In genomic region chr20:40741507-40742106, GRCh38 we compare ENCODE assay signal across 8 cellular contexts. TPM values are rescaled to one million over a fixed set of nuclear protein-coding genes. Genes with fewer than 3 reads are reported as not detected.
DNase-seq lines count a peak whose midpoint lies in the region; ATAC-seq, FAIRE-seq and TF ChIP-seq lines count a peak whose summit lies in the region.

No MANE protein-coding gene starts in this region.

- TF ChIP-seq CTCF in Calu3 (IDR thresholded peaks at IDR 0.05; ENCODE audit: unreplicated experiment) = peak; percentile 65
- peak; percentile 34; the same call in 1 of the 2 replicates for TF ChIP-seq CTCF in HEK293 (tag by site-specific recombination; IDR thresholded peaks at IDR 0.05)
- TF ChIP-seq CTCF in MCF 10A (IDR thresholded peaks at IDR 0.05; ENCODE audit: unreplicated experiment) = peak; percentile 67
- peak; percentile 83 for TF ChIP-seq CTCF in HepG2 (CRISPR knock-in tag; IDR thresholded peaks at IDR 0.05)
- peak in 2 of 3 experiments; percentile 11 to 45 for TF ChIP-seq CTCF in testis (IDR thresholded peaks at IDR 0.05)

- H3K4me3 ChIP-seq in HEK293 (ENCODE audit: low read depth, low read length) = no peak overlapping the region
- H3K4me3 ChIP-seq in HepG2 (replicated peaks in 1 of 3; ENCODE audit: insufficient read depth in 1 of 3, low read depth in 2 of 3, low read length in 3 of 3) = no peak overlapping the region
- H3K4me3 ChIP-seq in testis = no peak overlapping the region

- in situ Hi-C loops in HepG2 (cut with HindIII; ENCODE audit: extremely low pct_ligation_motif_present, low pct_unique_long_range_greater_than_20kb) = loop anchor here (5.0 kb wide), 1 partner anchor 201 kb away; no protein-coding TSS in a partner anchor

- peaks cover 3 to 32% of the 10 kb centered on the region in 2 experiments; a peak in 3 of 5 replicates for H3K27me3 ChIP-seq in HepG2 (ENCODE audit: control insufficient read depth in 1 of 2, insufficient read depth in 2 of 2, low read length in 2 of 2)
- no peaks in the 10 kb centered on the region for H3K27me3 ChIP-seq in testis

- H3K4me1 Mint-ChIP-seq in Calu3 (ENCODE audit: low read depth, unreplicated experiment) = no peaks in the 10 kb centered on the region
- H3K4me1 Mint-ChIP-seq in MCF 10A (ENCODE audit: insufficient read depth, unreplicated experiment) = no peaks in the 10 kb centered on the region

- BruUV-seq in Calu3 (replicated peaks; lab: Mats Ljungman, UMichigan) (no TSS peak), MCF 10A (replicated peaks; lab: Mats Ljungman, UMichigan) (no TSS peak), HepG2 (replicated peaks; lab: Mats Ljungman, UMichigan) (no TSS peak)

- FAIRE-seq in HepG2 (lab: Jason Lieb, UNC) = peak; percentile 54

- peak; percentile 86 for ATAC-seq in HepG2

- H3K27me3 Mint-ChIP-seq in Calu3 (ENCODE audit: unreplicated experiment) = peaks cover 100% of the 10 kb centered on the region
- peaks cover 14% of the 10 kb centered on the region for H3K27me3 Mint-ChIP-seq in MCF 10A (ENCODE audit: insufficient read depth, unreplicated experiment)

- DNase-seq in Calu3 = peak; percentile 73
- peak; percentile 43 for DNase-seq in RPMI7951 (ENCODE audit: low read depth)
- peak; percentile 69 for DNase-seq in MCF 10A (ENCODE audit: unreplicated experiment)
- DNase-seq in HepG2 (ENCODE audit: low spot score) = peak; percentile 57
- peak; percentile 73 for DNase-seq in testis
- no peak for DNase-seq in NCI-H128 (lab: John Stamatoyannopoulos, UW; ENCODE audit: unreplicated experiment)
- DNase-seq in NCI-H2081 treated with DMSO at 0.1 percent for 48 hours (lab: John Stamatoyannopoulos, UW) = no peak

- TF ChIP-seq POLR2A in HepG2 (IDR thresholded peaks at IDR 0.05; ENCODE audit: insufficient read depth in 1 of 2, low read depth in 2 of 2, low read length in 2 of 2) (no peak), testis (IDR thresholded peaks at IDR 0.05) (no peak)

- no peak overlapping the region for H2AFZ ChIP-seq in HepG2 (ENCODE audit: low read length)

- H3K36me3 Mint-ChIP-seq in Calu3 (ENCODE audit: insufficient read depth, unreplicated experiment) = no peaks in the 10 kb centered on the region
- H3K36me3 Mint-ChIP-seq in MCF 10A (ENCODE audit: insufficient read depth, unreplicated experiment) = no peaks in the 10 kb centered on the region

- no peak for TF ChIP-seq EP300 in HepG2 (IDR thresholded peaks at IDR 0.05; ENCODE audit: low read depth in 2 of 2, low read length in 2 of 2)
- no peak for TF ChIP-seq EP300 in HepG2 (CRISPR knock-in tag; IDR thresholded peaks at IDR 0.05; ENCODE audit: borderline replicate concordance)

- H4K20me1 ChIP-seq in HepG2 (ENCODE audit: insufficient read depth, low read length) = no peaks in the 10 kb centered on the region

- WGBS in HepG2 (ENCODE audit: low lambda C conversion rate) = 5% methylated on average over 6 of the region's 6 CpGs
- 61 to 67% methylated on average over 4 to 6 of the region's 6 CpGs for WGBS in testis, 2 donors

- POLR2A ChIA-PET in HEK293 (lab: Yijun Ruan, JAX) = no interaction called here
- POLR2A ChIA-PET in MCF 10A (lab: Yijun Ruan, JAX) = interaction anchor here (0.6 kb wide), 1 partner anchor 1335 kb away, joined by 4 read pairs; no protein-coding TSS in a partner anchor
- POLR2A ChIA-PET in HepG2 (lab: Yijun Ruan, JAX) = no interaction called here

- H3K36me3 ChIP-seq in HEK293 (ENCODE audit: control insufficient read depth in 2 of 2, insufficient read depth in 1 of 2, low read length in 2 of 2) (no peaks in the 10 kb centered on the region), HepG2 (replicated peaks in 1 of 2; ENCODE audit: control insufficient read depth in 1 of 2, insufficient read depth in 2 of 2, low read length in 2 of 2) (no peaks in the 10 kb centered on the region), testis (ENCODE audit: low read depth, missing control alignments) (no peaks in the 10 kb centered on the region)

- no peaks in the 10 kb centered on the region for H3K9me3 ChIP-seq in HEK293 (ENCODE audit: control insufficient read depth, insufficient read depth, low read depth, low read length)
- no peaks in the 10 kb centered on the region for H3K9me3 ChIP-seq in HepG2 (ENCODE audit: low read length)
- H3K9me3 ChIP-seq in testis = no peaks in the 10 kb centered on the region

- no peak overlapping the region for H3K27ac ChIP-seq in HEK293 (ENCODE audit: extremely low read depth, low read depth, low read length)
- no peak overlapping the region for H3K27ac ChIP-seq in HepG2 (ENCODE audit: extremely low read length, insufficient read depth, low read length)
- no peak overlapping the region for H3K27ac ChIP-seq in testis

- H3K4me1 ChIP-seq in HEK293 (ENCODE audit: control insufficient read depth, insufficient read depth, low read length) (no peaks in the 10 kb centered on the region; the same call in 1 of the 2 replicates), HepG2 (ENCODE audit: insufficient read depth, low read length) (no peaks in the 10 kb centered on the region), testis (no peaks in the 10 kb centered on the region)

- no peaks in the 10 kb centered on the region for H3K9me3 Mint-ChIP-seq in Calu3 (ENCODE audit: low read depth, unreplicated experiment)
- H3K9me3 Mint-ChIP-seq in MCF 10A (ENCODE audit: unreplicated experiment) = no peaks in the 10 kb centered on the region

- H3K9ac ChIP-seq in HepG2 (ENCODE audit: insufficient read depth, low read depth, low read length) = no peak overlapping the region

- H3K4me2 ChIP-seq in HepG2 (ENCODE audit: low read depth, low read length) = no peak overlapping the region

- CTCF ChIA-PET in Calu3 (lab: Charles Lee) (interaction anchor here (0.5 to 2.9 kb wide), 9 partner anchors 11 to 516 kb away, joined by 3 to 23 read pairs (median 3); no protein-coding TSS in a partner anchor), HEK293 (lab: Yijun Ruan, JAX) (interaction anchor here (0.6 to 4.1 kb wide), 36 partner anchors 8 to 1198 kb away, joined by 3 to 44 read pairs (median 4); no protein-coding TSS in a partner anchor), MCF 10A (lab: Yijun Ruan, JAX) (interaction anchor here (0.6 to 4.6 kb wide), 28 partner anchors 8 to 1629 kb away, joined by 3 to 37 read pairs (median 4); no protein-coding TSS in a partner anchor), HepG2 (lab: Yijun Ruan, JAX; ENCODE audit: low intra/inter-chr PET ratio, low total read pairs) (interaction anchor here (1.4 to 1.5 kb wide), 2 partner anchors 204 to 221 kb away, joined by 9 to 11 read pairs; no protein-coding TSS in a partner anchor)

- H3K4me3 Mint-ChIP-seq in Calu3 (ENCODE audit: low read depth, unreplicated experiment) (no peak overlapping the region), MCF 10A (ENCODE audit: unreplicated experiment) (no peak overlapping the region)

- no peaks in the 10 kb centered on the region for H3K79me2 ChIP-seq in HepG2 (ENCODE audit: insufficient read depth, low read length)

- H3K27ac Mint-ChIP-seq in Calu3 (ENCODE audit: unreplicated experiment) (no peak overlapping the region), MCF 10A (ENCODE audit: low read depth, unreplicated experiment) (no peak overlapping the region)

- intact Hi-C loops in Calu3 (cut with micrococcal nuclease; ENCODE audit: unreplicated experiment) = loop anchor here (2.0 to 5.0 kb wide), 2 partner anchors 206 to 221 kb away; no protein-coding TSS in a partner anchor
- intact Hi-C loops in MCF 10A (cut with micrococcal nuclease) = loop anchor here (1.0 kb wide), 2 partner anchors 205 to 222 kb away; no protein-coding TSS in a partner anchor
- intact Hi-C loops in HepG2 (cut with micrococcal nuclease; ENCODE audit: unreplicated experiment) = loop anchor here (1.0 kb wide), 2 partner anchors 205 to 222 kb away; no protein-coding TSS in a partner anchor
- intact Hi-C loops in testis (cut with DNase I; ENCODE audit: low total_unique reads) = no loop called here

- TF ChIP-seq RAD21 in HepG2 (CRISPR knock-in tag; IDR thresholded peaks at IDR 0.05) = peak; percentile 59

TF ChIP-seq in HepG2, 621 proteins besides CTCF, POLR2A, EP300 and RAD21 (continues in another document):
- no peak for TF ChIP-seq BHLHE40 (IDR thresholded peaks at IDR 0.05; ENCODE audit: low read length)
- TF ChIP-seq SMAD3 (CRISPR knock-in tag; IDR thresholded peaks at IDR 0.05) = 0 out of 2 replicates have a peak, but pooled peaks have one; percentile 27
- TF ChIP-seq ZBTB8A (CRISPR knock-in tag; IDR thresholded peaks at IDR 0.05; ENCODE audit: borderline replicate concordance, low read depth) = no peak
- TF ChIP-seq NR2F2 (IDR thresholded peaks at IDR 0.05; ENCODE audit: borderline replicate concordance, low read depth) = no peak
- TF ChIP-seq PITX1 (CRISPR knock-in tag; IDR thresholded peaks at IDR 0.05) = no peak
- TF ChIP-seq ZNF543 (CRISPR knock-in tag; IDR thresholded peaks at IDR 0.05) = no peak
- TF ChIP-seq XRCC5 (optimal IDR thresholded peaks at IDR 0.05; ENCODE audit: low read length) = peak; percentile 89

RNA-seq across cellular contexts. Expression of gene MAFB, which starts 52.6 kb away (rescaled TPM):
- total RNA-seq in Calu3 (2022) (0.10 and 0.17 TPM in 2 replicates), MCF 10A (2022) (15.9 and 19.7 TPM in 2 replicates), HepG2 (2016; rRNA removed; fragmentation: Illumina TruSeq; extraction: Trizol) (0.11 and 0.18 TPM in 2 replicates), testis (10 to 100 TPM in 1 of 2 donors, 1 to 10 TPM in 1; 9.3 to 17.7 TPM)
- 2.9 and 3.3 TPM in 2 replicates for total RNA-seq in RPMI7951 (2014; rRNA removed; shearing (Covaris generic))
- total RNA-seq in HepG2 (2016; cell fraction: cytosol; rRNA removed; fragmentation: Illumina TruSeq; extraction: Trizol; ENCODE audit: low read depth) = not detected in 2 replicates
- total RNA-seq in HepG2 (2016; cell fraction: insoluble cytoplasmic fraction; rRNA removed; fragmentation: Illumina TruSeq; extraction: Trizol) = 0.06 and 0.27 TPM in 2 replicates
- total RNA-seq in HepG2 (2016; cell fraction: membrane; rRNA removed; fragmentation: Illumina TruSeq; extraction: Trizol) = 0.03 and 0.09 TPM in 2 replicates
- total RNA-seq in HepG2 (2016; cell fraction: nucleus; rRNA removed; fragmentation: Illumina TruSeq; extraction: Trizol) = 0.13 and 0.25 TPM in 2 replicates
- polyA plus RNA-seq in HepG2 (2011; rRNA removed) (0.08 and 0.14 TPM in 2 replicates), testis (ENCODE audit: insufficient read depth, low read depth, low replicate concordance) (11.6 TPM)
- 0.04 and 0.10 TPM in 2 replicates for polyA plus RNA-seq in HepG2 (2011; cell fraction: cytosol; rRNA removed)
- 0.14 and 0.24 TPM in 2 replicates for polyA plus RNA-seq in HepG2 (2011; cell fraction: nucleus; rRNA removed)
- 0.11 and 0.28 TPM in 2 replicates for polyA plus RNA-seq in HepG2 (2012)
- polyA plus RNA-seq in HepG2 (2016; cell fraction: cytosol; fragmentation: Illumina TruSeq; extraction: Trizol; ENCODE audit: low read depth) = not detected in 2 replicates
- 0.26 and 0.32 TPM in 2 replicates for polyA plus RNA-seq in HepG2 (2016; cell fraction: insoluble cytoplasmic fraction; fragmentation: Illumina TruSeq; extraction: Trizol; ENCODE audit: low read depth)
- 0.05 and 0.07 TPM in 2 replicates for polyA plus RNA-seq in HepG2 (2016; cell fraction: membrane; fragmentation: Illumina TruSeq; extraction: Trizol; ENCODE audit: low read depth)
- 0.39 and 0.52 TPM in 2 replicates for polyA plus RNA-seq in HepG2 (2016; cell fraction: nucleus; fragmentation: Illumina TruSeq; extraction: Trizol; ENCODE audit: insufficient read depth, low read depth)
- polyA minus RNA-seq in HepG2 (2011; rRNA and poly(A)+ RNA removed; ENCODE audit: low replicate concordance) = 0.06 and 0.98 TPM in 2 replicates
- polyA minus RNA-seq in HepG2 (2011; cell fraction: cytosol; rRNA and poly(A)+ RNA removed) = 0.18 and 0.20 TPM in 2 replicates
- polyA minus RNA-seq in HepG2 (2011; cell fraction: nucleus; rRNA and poly(A)+ RNA removed) = 0.12 and 0.13 TPM in 2 replicates

Comparison
In these comparisons a context has a peak if more than half of its experiments do, and no peak if none do; other contexts are left out.
1. DNase-seq: peak in Calu3 (single experiment), RPMI7951 (single experiment), MCF 10A (single experiment), HepG2 (single experiment) and testis (single experiment); none in NCI-H128 (single experiment) and NCI-H2081 treated with DMSO at 0.1 percent for 48 hours (single experiment).
2. CTCF ChIP-seq: peak in every context shown above with its lines; median percentile 83 in HepG2; 67 in MCF 10A; 65 in Calu3; 34 in HEK293; 28 in testis.